19 cellular contexts compared by ENCODE assay signal in genomic region chr15:78201281-78202190, GRCh38. TPM values are rescaled to one million over a fixed set of nuclear protein-coding genes. Genes with fewer than 3 reads are reported as not detected.
DNase-seq lines count a peak whose midpoint lies in the region; ATAC-seq, FAIRE-seq and TF ChIP-seq lines count a peak whose summit lies in the region.
"Had no signal": no experiment of that assay in that cellular context is flagged by ENCODE, and none has a peak within 500 bp of the region (broad histone marks: within the 10 kb centered on the region; RNA-seq: fewer than 3 reads in every experiment).

No MANE protein-coding gene starts in this region.

- POLR2A ChIA-PET in HepG2 (lab: Yijun Ruan, JAX): no interaction called here
- POLR2A ChIA-PET in K562 (lab: Yijun Ruan, JAX): interaction anchor here (0.6 to 1.2 kb wide), 3 partner anchors 34 to 247 kb away, joined by 3 to 4 read pairs (median 3); no protein-coding TSS in a partner anchor
- POLR2A ChIA-PET in activated CD8-positive, alpha-beta T cell treated with anti-CD3 and anti-CD28 coated beads for 36 hours (lab: Charles Lee): no interaction called here

- no peak overlapping the region for H3K27ac ChIP-seq in HepG2 (ENCODE audit: extremely low read length, insufficient read depth, low read length)
- H3K27ac ChIP-seq in right lobe of liver: no peak overlapping the region
- H3K27ac ChIP-seq in K562 (ENCODE audit: extremely low read depth, low read depth, low read length): no peak overlapping the region
- no peak overlapping the region for H3K27ac ChIP-seq in osteoblast (ENCODE audit: low read depth, low read length)
- H3K27ac ChIP-seq: Peyer's patch had no signal

- in situ Hi-C loops in HepG2 (cut with HindIII; ENCODE audit: extremely low pct_ligation_motif_present, low pct_unique_long_range_greater_than_20kb): no loop called here
- in situ Hi-C loops in K562 (cut with MboI): no loop called here

- DNase-seq in HepG2 (ENCODE audit: low spot score) (no peak), right lobe of liver (no peak), K562 (ENCODE audit: extremely low read depth in 1 of 4, low spot score in 3 of 4) (no peak), osteoblast (ENCODE audit: insufficient read length, low spot score, missing footprints) (peak; percentile 60), SKM-1 (lab: John Stamatoyannopoulos, UW; ENCODE audit: unreplicated experiment) (no peak)
- no peak for DNase-seq in activated CD8-positive, alpha-beta T cell treated with anti-CD3 and anti-CD28 coated beads for 36 hours
- DNase-seq: BE2C; CD4-positive, alpha-beta memory T cell; DMS79 treated with DMSO at 0.1 percent for 48 hours; MG63; NCI-H1105; NCI-H1694 treated with DMSO at 0.1 percent for 48 hours; SHP77 had no signal

- no peak for TF ChIP-seq POLR2A in HepG2 (IDR thresholded peaks at IDR 0.05; ENCODE audit: insufficient read depth in 1 of 2, low read depth in 2 of 2, low read length in 2 of 2)
- no peak for TF ChIP-seq POLR2A in right lobe of liver (IDR thresholded peaks at IDR 0.05)
- TF ChIP-seq POLR2A in K562 (conservative IDR thresholded peaks at IDR 0.05): no peak

- H3K9me1 ChIP-seq in K562 (ENCODE audit: control insufficient read depth, insufficient read depth, low read length): no peaks in the 10 kb centered on the region

- H3K36me3 ChIP-seq in HepG2 (replicated peaks in 1 of 2; ENCODE audit: control insufficient read depth in 1 of 2, insufficient read depth in 2 of 2, low read length in 2 of 2) (no peaks in the 10 kb centered on the region), right lobe of liver (no peaks in the 10 kb centered on the region), K562 (ENCODE audit: control insufficient read depth, insufficient read depth, low read length) (no peaks in the 10 kb centered on the region), osteoblast (ENCODE audit: insufficient read depth, low read length) (no peaks in the 10 kb centered on the region)
- H3K36me3 ChIP-seq: BE2C, MG63, Peyer's patch had no signal

- H3K27me3 ChIP-seq in HepG2 (ENCODE audit: control insufficient read depth in 1 of 2, insufficient read depth in 2 of 2, low read length in 2 of 2) (peaks cover 7 to 29% of the 10 kb centered on the region in 2 experiments; a peak in 4 of 5 replicates), right lobe of liver (no peaks in the 10 kb centered on the region), K562 (ENCODE audit: control insufficient read depth in 2 of 2, insufficient read depth in 2 of 2, low read length in 2 of 2) (peaks cover 16 to 20% of the 10 kb centered on the region in 2 experiments; a peak in 4 of 5 replicates), osteoblast (ENCODE audit: insufficient read depth, low read length) (peaks cover 15% of the 10 kb centered on the region)
- H3K27me3 ChIP-seq: BE2C, MG63, Peyer's patch had no signal

- 20% methylated on average over 9 of the region's 10 CpGs for WGBS in HepG2 (ENCODE audit: low lambda C conversion rate)
- WGBS in right lobe of liver (ENCODE audit: insufficient coverage, low coverage, low lambda C conversion rate, missing lambda C conversion rate): 67% methylated on average over 6 of the region's 10 CpGs
- WGBS in K562 (ENCODE audit: insufficient coverage, low coverage, missing lambda C conversion rate): 10% methylated on average over 10 of the region's 10 CpGs

- CTCF ChIA-PET in HepG2 (lab: Yijun Ruan, JAX; ENCODE audit: low intra/inter-chr PET ratio, low total read pairs): no interaction called here
- CTCF ChIA-PET in K562 (lab: Yijun Ruan, JAX; ENCODE audit: low intra/inter-chr PET ratio): no interaction called here
- CTCF ChIA-PET in activated CD8-positive, alpha-beta T cell treated with anti-CD3 and anti-CD28 coated beads for 36 hours (lab: Charles Lee): interaction anchor here (0.9 to 1.1 kb wide), 3 partner anchors 41 to 242 kb away, joined by 3 to 4 read pairs (median 3); no protein-coding TSS in a partner anchor

- no peak overlapping the region for H3K4me2 ChIP-seq in HepG2 (ENCODE audit: low read depth, low read length)
- H3K4me2 ChIP-seq in K562 (ENCODE audit: insufficient read depth, low read length): no peak overlapping the region
- H3K4me2 ChIP-seq in osteoblast (ENCODE audit: insufficient read depth, low read length): no peak overlapping the region

- TF ChIP-seq EP300 in HepG2 (IDR thresholded peaks at IDR 0.05; ENCODE audit: low read depth in 2 of 2, low read length in 2 of 2): no peak
- no peak for TF ChIP-seq EP300 in HepG2 (CRISPR knock-in tag; IDR thresholded peaks at IDR 0.05; ENCODE audit: borderline replicate concordance)
- TF ChIP-seq EP300 in K562 (IDR thresholded peaks at IDR 0.05; ENCODE audit: low read length): no peak

- no peaks in the 10 kb centered on the region for H3K27me3 Mint-ChIP-seq in activated CD8-positive, alpha-beta T cell treated with anti-CD3 and anti-CD28 coated beads for 36 hours
- H3K27me3 Mint-ChIP-seq: CD4-positive, alpha-beta memory T cell had no signal

- H3K4me3 ChIP-seq in HepG2 (replicated peaks in 1 of 3; ENCODE audit: insufficient read depth in 1 of 3, low read depth in 2 of 3, low read length in 3 of 3): no peak overlapping the region
- no peak overlapping the region for H3K4me3 ChIP-seq in right lobe of liver
- H3K4me3 ChIP-seq in K562: no peak overlapping the region
- no peak overlapping the region for H3K4me3 ChIP-seq in osteoblast (ENCODE audit: insufficient read depth, low read length)
- H3K4me3 ChIP-seq: MG63, Peyer's patch had no signal

- H3K4me1 Mint-ChIP-seq in activated CD8-positive, alpha-beta T cell treated with anti-CD3 and anti-CD28 coated beads for 36 hours (ENCODE audit: low read depth): no peaks in the 10 kb centered on the region
- H3K4me1 Mint-ChIP-seq: CD4-positive, alpha-beta memory T cell had no signal

- TF ChIP-seq RAD21 in HepG2 (CRISPR knock-in tag; IDR thresholded peaks at IDR 0.05): no peak
- no peak for TF ChIP-seq RAD21 in K562 (CRISPR knock-in tag; conservative IDR thresholded peaks at IDR 0.05 in 1 of 2, IDR thresholded peaks at IDR 0.05 in 1 of 2)

- H3K79me2 ChIP-seq in HepG2 (ENCODE audit: insufficient read depth, low read length) (no peaks in the 10 kb centered on the region), K562 (ENCODE audit: control insufficient read depth, insufficient read depth, low read length) (no peaks in the 10 kb centered on the region), osteoblast (ENCODE audit: insufficient read depth, low read length) (no peaks in the 10 kb centered on the region)

- H3K36me3 Mint-ChIP-seq in activated CD8-positive, alpha-beta T cell treated with anti-CD3 and anti-CD28 coated beads for 36 hours (ENCODE audit: low read depth): no peaks in the 10 kb centered on the region
- H3K36me3 Mint-ChIP-seq: CD4-positive, alpha-beta memory T cell had no signal

- intact Hi-C loops in HepG2 (cut with micrococcal nuclease; ENCODE audit: unreplicated experiment): no loop called here
- intact Hi-C loops in right lobe of liver (cut with DNase I): no loop called here
- intact Hi-C loops in K562 (cut with micrococcal nuclease): no loop called here
- intact Hi-C loops in activated CD8-positive, alpha-beta T cell treated with anti-CD3 and anti-CD28 coated beads for 36 hours (cut with micrococcal nuclease): no loop called here

- ATAC-seq in HepG2: no peak
- no peak for ATAC-seq in right lobe of liver
- no peak for ATAC-seq in K562
- no peak for ATAC-seq in GM18909 (IDR thresholded peaks at IDR 0.05; ENCODE audit: poor library complexity, unreplicated experiment)
- no peak for ATAC-seq in activated CD8-positive, alpha-beta T cell treated with anti-CD3 and anti-CD28 coated beads for 36 hours
- ATAC-seq: HCT116 had no signal

- H3K9ac ChIP-seq in HepG2 (ENCODE audit: insufficient read depth, low read depth, low read length): no peak overlapping the region
- peak overlapping the region in 1 of 2 experiments; percentile 28; a peak in 1 of 4 replicates for H3K9ac ChIP-seq in K562 (ENCODE audit: insufficient read depth in 1 of 2, low read depth in 2 of 2, low read length in 2 of 2)

- no peak overlapping the region for H2AFZ ChIP-seq in HepG2 (ENCODE audit: low read length)
- H2AFZ ChIP-seq in K562 (ENCODE audit: low read depth, low read length): no peak overlapping the region
- H2AFZ ChIP-seq in osteoblast (ENCODE audit: low read length): no peak overlapping the region

- H3K27ac Mint-ChIP-seq in activated CD8-positive, alpha-beta T cell treated with anti-CD3 and anti-CD28 coated beads for 36 hours: no peak overlapping the region

- TF ChIP-seq CTCF in HepG2 (CRISPR knock-in tag; IDR thresholded peaks at IDR 0.05) (no peak), right lobe of liver (IDR thresholded peaks at IDR 0.05) (no peak), K562 (IDR thresholded peaks at IDR 0.05 in 2 of 3, conservative IDR thresholded peaks at IDR 0.05 in 1 of 3; ENCODE audit: insufficient read depth in 2 of 3, low read depth in 1 of 3, low read length in 3 of 3) (no peak), osteoblast (IDR thresholded peaks at IDR 0.05; ENCODE audit: extremely low read depth, low read depth, low read length) (no peak)
- TF ChIP-seq CTCF in activated CD8-positive, alpha-beta T cell treated with anti-CD3 and anti-CD28 coated beads for 36 hours (IDR thresholded peaks at IDR 0.05): no peak

- H3K4me1 ChIP-seq in HepG2 (ENCODE audit: insufficient read depth, low read length): no peaks in the 10 kb centered on the region
- no peaks in the 10 kb centered on the region for H3K4me1 ChIP-seq in right lobe of liver
- peaks cover 0 to 16% of the 10 kb centered on the region in 2 experiments; a peak in 2 of 5 replicates for H3K4me1 ChIP-seq in K562 (replicated peaks in 1 of 2; ENCODE audit: control insufficient read depth in 2 of 2, insufficient read depth in 2 of 2, low read length in 2 of 2)
- H3K4me1 ChIP-seq in osteoblast (ENCODE audit: insufficient read depth, low read length): peaks cover 4% of the 10 kb centered on the region

- H3K9me3 ChIP-seq in HepG2 (ENCODE audit: low read length) (no peaks in the 10 kb centered on the region), right lobe of liver (no peaks in the 10 kb centered on the region), K562 (replicated peaks; ENCODE audit: control insufficient read depth, insufficient read depth, low read depth, low read length) (no peaks in the 10 kb centered on the region), osteoblast (ENCODE audit: low read depth, low read length) (no peaks in the 10 kb centered on the region)
- H3K9me3 ChIP-seq: BE2C, MG63, Peyer's patch had no signal

- no peak overlapping the region for H3K4me3 Mint-ChIP-seq in activated CD8-positive, alpha-beta T cell treated with anti-CD3 and anti-CD28 coated beads for 36 hours
- H3K4me3 Mint-ChIP-seq: CD4-positive, alpha-beta memory T cell had no signal

- FAIRE-seq in HepG2 (lab: Jason Lieb, UNC) (no peak), K562 (lab: Jason Lieb, UNC) (no peak)
- FAIRE-seq: D721Med, G401.6, GM12891 had no signal

- no peaks in the 10 kb centered on the region for H4K20me1 ChIP-seq in HepG2 (ENCODE audit: insufficient read depth, low read length)
- no peaks in the 10 kb centered on the region for H4K20me1 ChIP-seq in K562 (replicated peaks; ENCODE audit: control insufficient read depth, insufficient read depth, low read length)
- H4K20me1 ChIP-seq in osteoblast (ENCODE audit: insufficient read depth, low read length): no peaks in the 10 kb centered on the region

- BruUV-seq in HepG2 (replicated peaks; lab: Mats Ljungman, UMichigan) (no TSS peak), K562 (replicated peaks; lab: Mats Ljungman, UMichigan) (no TSS peak)

- no peaks in the 10 kb centered on the region for H3K9me3 Mint-ChIP-seq in activated CD8-positive, alpha-beta T cell treated with anti-CD3 and anti-CD28 coated beads for 36 hours
- H3K9me3 Mint-ChIP-seq: CD4-positive, alpha-beta memory T cell had no signal

RNA-seq across cellular contexts. Expression of gene ACSBG1, which starts 32.8 kb away (rescaled TPM):
- total RNA-seq in HepG2 (2016; rRNA removed; fragmentation: Illumina TruSeq; extraction: Trizol) (0.35 and 0.97 TPM in 2 replicates), right lobe of liver (not detected), K562 (2014; rRNA removed) (2.5 and 3.3 TPM in 2 replicates), K562 (2014; rRNA removed; fragmentation: Illumina TruSeq; extraction: Trizol) (3.1 and 3.7 TPM in 2 replicates), K562 (2015; rRNA removed; fragmentation: Illumina TruSeq; extraction: Trizol) (0.83 TPM in 2 replicates), K562 (2021) (2.6 and 3.3 TPM in 2 replicates), osteoblast (under 0.01 TPM in 2 replicates)
- not detected in 2 replicates for total RNA-seq in HepG2 (2016; cell fraction: cytosol; rRNA removed; fragmentation: Illumina TruSeq; extraction: Trizol; ENCODE audit: low read depth)
- 0.56 and 0.76 TPM in 2 replicates for total RNA-seq in HepG2 (2016; cell fraction: insoluble cytoplasmic fraction; rRNA removed; fragmentation: Illumina TruSeq; extraction: Trizol)
- total RNA-seq in HepG2 (2016; cell fraction: membrane; rRNA removed; fragmentation: Illumina TruSeq; extraction: Trizol): 0.14 and 0.40 TPM in 2 replicates
- total RNA-seq in HepG2 (2016; cell fraction: nucleus; rRNA removed; fragmentation: Illumina TruSeq; extraction: Trizol): 0.31 and 0.84 TPM in 2 replicates
- polyA plus RNA-seq in HepG2 (2011; rRNA removed) (0.71 and 0.81 TPM in 2 replicates), K562 (2011; rRNA removed) (1.2 and 2.0 TPM in 2 replicates), K562 (2014; fragmentation: Illumina TruSeq; extraction: Trizol) (4.8 and 6.4 TPM in 2 replicates), K562 (2014; fragmentation: Nextera tagmentation; extraction: Ambion mirVana) (under 1 TPM; 0.36 to 0.75 TPM), K562 (2014; rRNA removed) (4.6 and 5.0 TPM in 2 replicates)
- polyA plus RNA-seq in HepG2 (2011; cell fraction: cytosol; rRNA removed): 0.45 and 1.1 TPM in 2 replicates
- 2.1 and 2.6 TPM in 2 replicates for polyA plus RNA-seq in HepG2 (2011; cell fraction: nucleus; rRNA removed)
- 0.74 and 0.77 TPM in 2 replicates for polyA plus RNA-seq in HepG2 (2012)
- 0.10 and 0.26 TPM in 2 replicates for polyA plus RNA-seq in HepG2 (2016; cell fraction: cytosol; fragmentation: Illumina TruSeq; extraction: Trizol; ENCODE audit: low read depth)
- 0.36 and 0.49 TPM in 2 replicates for polyA plus RNA-seq in HepG2 (2016; cell fraction: insoluble cytoplasmic fraction; fragmentation: Illumina TruSeq; extraction: Trizol; ENCODE audit: low read depth)
- 0.10 and 0.29 TPM in 2 replicates for polyA plus RNA-seq in HepG2 (2016; cell fraction: membrane; fragmentation: Illumina TruSeq; extraction: Trizol; ENCODE audit: low read depth)
- polyA plus RNA-seq in HepG2 (2016; cell fraction: nucleus; fragmentation: Illumina TruSeq; extraction: Trizol; ENCODE audit: insufficient read depth, low read depth): 1.1 and 1.2 TPM in 2 replicates
- 3.6 and 4.7 TPM in 2 replicates for polyA minus RNA-seq in HepG2 (2011; rRNA and poly(A)+ RNA removed; ENCODE audit: low replicate concordance)
- 1.6 and 1.8 TPM in 2 replicates for polyA minus RNA-seq in HepG2 (2011; cell fraction: cytosol; rRNA and poly(A)+ RNA removed)
- 1.3 and 1.6 TPM in 2 replicates for polyA minus RNA-seq in HepG2 (2011; cell fraction: nucleus; rRNA and poly(A)+ RNA removed)
- 9.2 and 9.5 TPM in 2 replicates for total RNA-seq in K562 (2011; cell fraction: chromatin; rRNA removed; ENCODE audit: low replicate concordance)
- 5.3 and 7.0 TPM in 2 replicates for total RNA-seq in K562 (2011; cell fraction: nucleolus; rRNA removed)
- total RNA-seq in K562 (2011; cell fraction: nucleoplasm; rRNA removed): 7.6 and 8.9 TPM in 2 replicates
- polyA plus RNA-seq in K562 (2011; cell fraction: cytosol; rRNA removed): 1.9 and 4.0 TPM in 2 replicates
- polyA plus RNA-seq in K562 (2011; cell fraction: nucleus; rRNA removed): 3.7 and 12.6 TPM in 2 replicates
- 1.3 and 1.4 TPM in 2 replicates for polyA plus RNA-seq in K562 (2012)
- 0.72 and 3.4 TPM in 2 replicates for polyA minus RNA-seq in K562 (2011; rRNA and poly(A)+ RNA removed)
- polyA minus RNA-seq in K562 (2011; cell fraction: cytosol; rRNA and poly(A)+ RNA removed): 1.1 TPM in 1 of 2 replicates, not detected in the other
- 3.0 and 5.5 TPM in 2 replicates for polyA minus RNA-seq in K562 (2011; cell fraction: nucleus; rRNA and poly(A)+ RNA removed)
- under 1 TPM in 1 of 2 experiments, not detected in 1; 0.18 TPM for total RNA-seq in activated CD8-positive, alpha-beta T cell treated with anti-CD3 and anti-CD28 coated beads for 36 hours
- total RNA-seq: CD4-positive, alpha-beta memory T cell; Peyer's patch had no signal
- polyA plus RNA-seq: CD4-positive, alpha-beta memory T cell had no signal

RNA-seq across cellular contexts. Expression of gene IDH3A, which starts 52.4 kb away (rescaled TPM):
- total RNA-seq in HepG2 (2016; rRNA removed; fragmentation: Illumina TruSeq; extraction: Trizol): 50.7 and 130 TPM in 2 replicates
- 6.5 and 9.4 TPM in 2 replicates for total RNA-seq in HepG2 (2016; cell fraction: cytosol; rRNA removed; fragmentation: Illumina TruSeq; extraction: Trizol; ENCODE audit: low read depth)
- total RNA-seq in HepG2 (2016; cell fraction: insoluble cytoplasmic fraction; rRNA removed; fragmentation: Illumina TruSeq; extraction: Trizol): 50.0 and 88.2 TPM in 2 replicates
- 14.4 and 16.1 TPM in 2 replicates for total RNA-seq in HepG2 (2016; cell fraction: membrane; rRNA removed; fragmentation: Illumina TruSeq; extraction: Trizol)
- total RNA-seq in HepG2 (2016; cell fraction: nucleus; rRNA removed; fragmentation: Illumina TruSeq; extraction: Trizol): 30.4 and 30.8 TPM in 2 replicates
- 34.2 and 40.7 TPM in 2 replicates for polyA plus RNA-seq in HepG2 (2011; rRNA removed)
- polyA plus RNA-seq in HepG2 (2011; cell fraction: cytosol; rRNA removed): 25.1 and 40.0 TPM in 2 replicates
- 22.1 and 25.9 TPM in 2 replicates for polyA plus RNA-seq in HepG2 (2011; cell fraction: nucleus; rRNA removed)
- polyA plus RNA-seq in HepG2 (2012): 43.6 and 58.5 TPM in 2 replicates
- polyA plus RNA-seq in HepG2 (2016; cell fraction: cytosol; fragmentation: Illumina TruSeq; extraction: Trizol; ENCODE audit: low read depth): 5.2 and 7.2 TPM in 2 replicates
- polyA plus RNA-seq in HepG2 (2016; cell fraction: insoluble cytoplasmic fraction; fragmentation: Illumina TruSeq; extraction: Trizol; ENCODE audit: low read depth): 87.0 and 90.5 TPM in 2 replicates
- 13.0 and 13.1 TPM in 2 replicates for polyA plus RNA-seq in HepG2 (2016; cell fraction: membrane; fragmentation: Illumina TruSeq; extraction: Trizol; ENCODE audit: low read depth)
- 42.0 and 56.1 TPM in 2 replicates for polyA plus RNA-seq in HepG2 (2016; cell fraction: nucleus; fragmentation: Illumina TruSeq; extraction: Trizol; ENCODE audit: insufficient read depth, low read depth)
- 25.1 and 123 TPM in 2 replicates for polyA minus RNA-seq in HepG2 (2011; rRNA and poly(A)+ RNA removed; ENCODE audit: low replicate concordance)
- polyA minus RNA-seq in HepG2 (2011; cell fraction: cytosol; rRNA and poly(A)+ RNA removed): 28.9 and 36.8 TPM in 2 replicates
- 20.3 and 30.1 TPM in 2 replicates for polyA minus RNA-seq in HepG2 (2011; cell fraction: nucleus; rRNA and poly(A)+ RNA removed)
- 10 to 100 TPM; 22.0 to 46.5 (median 34.6) TPM for total RNA-seq in right lobe of liver
- total RNA-seq in K562 (2011; cell fraction: chromatin; rRNA removed; ENCODE audit: low replicate concordance): 51.1 and 92.3 TPM in 2 replicates
- 31.0 and 36.2 TPM in 2 replicates for total RNA-seq in K562 (2011; cell fraction: nucleolus; rRNA removed)
- total RNA-seq in K562 (2011; cell fraction: nucleoplasm; rRNA removed): 56.6 and 86.7 TPM in 2 replicates
- 37.4 and 56.3 TPM in 2 replicates for total RNA-seq in K562 (2014; rRNA removed)
- 94.5 and 101 TPM in 2 replicates for total RNA-seq in K562 (2014; rRNA removed; fragmentation: Illumina TruSeq; extraction: Trizol)
- 77.4 and 87.2 TPM in 2 replicates for total RNA-seq in K562 (2015; rRNA removed; fragmentation: Illumina TruSeq; extraction: Trizol)
- 130 and 131 TPM in 2 replicates for total RNA-seq in K562 (2021)
- polyA plus RNA-seq in K562 (2011; rRNA removed): 88.5 and 115 TPM in 2 replicates
- 27.8 and 86.0 TPM in 2 replicates for polyA plus RNA-seq in K562 (2011; cell fraction: cytosol; rRNA removed)
- polyA plus RNA-seq in K562 (2011; cell fraction: nucleus; rRNA removed): 44.5 and 59.2 TPM in 2 replicates
- 66.8 and 116 TPM in 2 replicates for polyA plus RNA-seq in K562 (2012)
- polyA plus RNA-seq in K562 (2014; fragmentation: Illumina TruSeq; extraction: Trizol): 107 and 116 TPM in 2 replicates
- polyA plus RNA-seq in K562 (2014; fragmentation: Nextera tagmentation; extraction: Ambion mirVana): 100 to 1,000 TPM; 190 to 249 TPM
- polyA plus RNA-seq in K562 (2014; rRNA removed): 70.0 and 86.7 TPM in 2 replicates
- 169 and 205 TPM in 2 replicates for polyA minus RNA-seq in K562 (2011; rRNA and poly(A)+ RNA removed)
- 64.1 and 74.0 TPM in 2 replicates for polyA minus RNA-seq in K562 (2011; cell fraction: cytosol; rRNA and poly(A)+ RNA removed)
- polyA minus RNA-seq in K562 (2011; cell fraction: nucleus; rRNA and poly(A)+ RNA removed): 15.1 and 38.0 TPM in 2 replicates
- total RNA-seq in osteoblast: 29.5 and 30.4 TPM in 2 replicates
- total RNA-seq in activated CD8-positive, alpha-beta T cell treated with anti-CD3 and anti-CD28 coated beads for 36 hours: 100 to 1,000 TPM; 106 to 110 TPM

Comparison
In these comparisons a context has a peak if more than half of its experiments do, and no peak if none do; other contexts are left out.
1. Of the 241 proteins assayed by ChIP-seq in both HepG2 and K562: peak only in HepG2: none; only in K562: none; in both: ZNF263; in neither: 240.